In genomic region chr14:75158843-75159614, GRCh38 we compare ENCODE assay signal across 12 cellular contexts. TPM values are rescaled to one million over a fixed set of nuclear protein-coding genes. Genes with fewer than 3 reads are reported as not detected.
DNase-seq lines count a peak whose midpoint lies in the region; ATAC-seq, FAIRE-seq and TF ChIP-seq lines count a peak whose summit lies in the region.
"Had no signal": no experiment of that assay in that cellular context is flagged by ENCODE, and none has a peak within 500 bp of the region (broad histone marks: within the 10 kb centered on the region; RNA-seq: fewer than 3 reads in every experiment).

No MANE protein-coding gene starts in this region.

- TF ChIP-seq CTCF in omental fat pad (IDR thresholded peaks at IDR 0.05) (no peak), SK-N-SH (IDR thresholded peaks at IDR 0.05) (no peak)

- no peaks in the 10 kb centered on the region for H3K4me1 ChIP-seq in SK-N-SH (ENCODE audit: control insufficient read depth in 1 of 2, insufficient read depth in 2 of 2, low read depth in 1 of 2, low read length in 1 of 2)

- peak overlapping the region; percentile 40 for H3K4me3 Mint-ChIP-seq in activated T-helper 17 cell treated with anti-CD3 and anti-CD28 coated beads, Interleukin-2, amount 50 U/mL, for 72 hours
- H3K4me3 Mint-ChIP-seq: mesothelial cell of epicardium had no signal

- no peak overlapping the region for H3K4me2 ChIP-seq in SK-N-SH

- H3K9me2 ChIP-seq in SK-N-SH: no peaks in the 10 kb centered on the region

- POLR2A ChIA-PET in SK-N-SH (lab: Yijun Ruan, JAX): no interaction called here

- peak overlapping the region; percentile 85 for H3K27ac Mint-ChIP-seq in activated T-helper 17 cell treated with anti-CD3 and anti-CD28 coated beads, Interleukin-2, amount 50 U/mL, for 72 hours
- H3K27ac Mint-ChIP-seq: mesothelial cell of epicardium had no signal

- 98% methylated on average over 6 of the region's 6 CpGs for WGBS in SK-N-SH (ENCODE audit: low lambda C conversion rate)

- H3K9me3 Mint-ChIP-seq in activated T-helper 17 cell treated with anti-CD3 and anti-CD28 coated beads, Interleukin-2, amount 50 U/mL, for 72 hours: no peaks in the 10 kb centered on the region
- H3K9me3 Mint-ChIP-seq: mesothelial cell of epicardium had no signal

- no peaks in the 10 kb centered on the region for H3K9me3 ChIP-seq in SK-N-SH

- no peak overlapping the region for H3K4me3 ChIP-seq in SK-N-SH (ENCODE audit: low read depth in 2 of 2, low read length in 1 of 2)

- no peaks in the 10 kb centered on the region for H3K27me3 Mint-ChIP-seq in activated T-helper 17 cell treated with anti-CD3 and anti-CD28 coated beads, Interleukin-2, amount 50 U/mL, for 72 hours

- H3K36me3 Mint-ChIP-seq in activated T-helper 17 cell treated with anti-CD3 and anti-CD28 coated beads, Interleukin-2, amount 50 U/mL, for 72 hours (ENCODE audit: low read depth): peaks cover 43% of the 10 kb centered on the region

- no peaks in the 10 kb centered on the region for H3K27me3 ChIP-seq in SK-N-SH (ENCODE audit: insufficient read depth)

- peaks cover 97% of the 10 kb centered on the region for H3K79me2 ChIP-seq in SK-N-SH (ENCODE audit: insufficient read depth)

- H3K36me3 ChIP-seq in SK-N-SH (replicated peaks in 1 of 2; ENCODE audit: control insufficient read depth in 1 of 2, insufficient read depth in 2 of 2, low read length in 1 of 2): peaks cover 0 to 6% of the 10 kb centered on the region in 2 experiments

- CTCF ChIA-PET in SK-N-SH (lab: Yijun Ruan, JAX): no interaction called here

- no peak for TF ChIP-seq RAD21 in SK-N-SH (IDR thresholded peaks at IDR 0.05; ENCODE audit: low read length)

- ATAC-seq in HG03354 (IDR thresholded peaks at IDR 0.05; ENCODE audit: poor library complexity, severe bottlenecking, unreplicated experiment): peak; percentile 59
- peak; percentile 82 for ATAC-seq in activated T-helper 17 cell treated with anti-CD3 and anti-CD28 coated beads, Interleukin-2, amount 50 U/mL, for 72 hours (replicated peaks)
- ATAC-seq in omental fat pad (ENCODE audit: low FRiP score): peak; percentile 37

- no peak overlapping the region for H3K27ac ChIP-seq in SK-N-SH (ENCODE audit: low read depth in 2 of 2, low read length in 1 of 2)

- no peak overlapping the region for H3K9ac ChIP-seq in SK-N-SH

- FAIRE-seq in GM18507 (lab: Jason Lieb, UNC): peak; percentile 86
- FAIRE-seq: D721Med had no signal

- TF ChIP-seq EP300 in SK-N-SH (IDR thresholded peaks at IDR 0.05; ENCODE audit: borderline replicate concordance in 1 of 2, low read depth in 1 of 2, low read length in 1 of 2): no peak

- peaks cover 44% of the 10 kb centered on the region for H3K4me1 Mint-ChIP-seq in activated T-helper 17 cell treated with anti-CD3 and anti-CD28 coated beads, Interleukin-2, amount 50 U/mL, for 72 hours

- no peak overlapping the region for H2AFZ ChIP-seq in SK-N-SH (ENCODE audit: low read depth)

- peaks cover 86% of the 10 kb centered on the region for H4K20me1 ChIP-seq in SK-N-SH (ENCODE audit: insufficient read depth)

- peaks cover 5% of the 10 kb centered on the region for H3F3A ChIP-seq in SK-N-SH (replicated peaks; ENCODE audit: insufficient read depth)

- peak; percentile 9 for DNase-seq in GM18507 (ENCODE audit: extremely low spot score, insufficient read length, low read depth)
- DNase-seq in omental fat pad (ENCODE audit: low spot score): no peak
- DNase-seq in NCI-H1092 (lab: John Stamatoyannopoulos, UW): no peak
- no peak for DNase-seq in SK-N-SH
- no peak for DNase-seq in stimulated activated CD4-positive, alpha-beta T cell treated with anti-CD3 and anti-CD28 coated beads, Interleukin-15, amount 100 ng/mL, for 24 hours
- DNase-seq: activated CD4-positive, alpha-beta T cell treated with anti-CD3 and anti-CD28 coated beads for 48 hours; NCI-H2171 treated with DMSO at 0.1 percent for 48 hours; SHP77 had no signal

TF ChIP-seq in SK-N-SH, 30 proteins besides CTCF, POLR2A, EP300 and RAD21:
- no peak for TF ChIP-seq REST (IDR thresholded peaks at IDR 0.05; ENCODE audit: low read depth, low read length)
- no peak for TF ChIP-seq ELF1 (IDR thresholded peaks at IDR 0.05)
- no peak for TF ChIP-seq TEAD4 (IDR thresholded peaks at IDR 0.05; ENCODE audit: borderline replicate concordance, insufficient read depth)
- TF ChIP-seq RXRA (IDR thresholded peaks at IDR 0.05; ENCODE audit: borderline replicate concordance, low read depth): no peak
- TF ChIP-seq SIN3A (IDR thresholded peaks at IDR 0.05; ENCODE audit: borderline replicate concordance, low read depth, low read length): no peak
- TF ChIP-seq JUND (IDR thresholded peaks at IDR 0.05): no peak
- TF ChIP-seq FOXJ3 (CRISPR knock-in tag; IDR thresholded peaks at IDR 0.05): no peak
- no peak for TF ChIP-seq TAF1 (IDR thresholded peaks at IDR 0.05; ENCODE audit: borderline replicate concordance, low read depth, low read length)
- TF ChIP-seq RCOR1 (IDR thresholded peaks at IDR 0.05; ENCODE audit: low read length): no peak
- TF ChIP-seq ZBTB33 (IDR thresholded peaks at IDR 0.05; ENCODE audit: borderline replicate concordance, low read depth): no peak
- TF ChIP-seq RFX5 (IDR thresholded peaks at IDR 0.05; ENCODE audit: low read length): no peak
- no peak for TF ChIP-seq EZH2phosphoT487 (IDR thresholded peaks at IDR 0.05; ENCODE audit: borderline replicate concordance, low read depth)

RNA-seq across cellular contexts. Expression of gene TMED10, which starts 17.4 kb away (rescaled TPM):
- total RNA-seq in activated T-helper 17 cell treated with anti-CD3 and anti-CD28 coated beads, Interleukin-2, amount 50 U/mL, for 72 hours: 100 to 1,000 TPM; 142 to 179 TPM
- total RNA-seq in omental fat pad: 100 to 1,000 TPM; 189 to 372 (median 341) TPM
- 168 and 287 TPM in 2 replicates for polyA plus RNA-seq in SK-N-SH (2012; rRNA removed)
- 220 and 236 TPM in 2 replicates for polyA plus RNA-seq in SK-N-SH (2012; cell fraction: cytosol; rRNA removed)
- polyA plus RNA-seq in SK-N-SH (2012; cell fraction: nucleus; rRNA removed): 84.3 and 162 TPM in 2 replicates

RNA-seq across cellular contexts. Expression of gene NEK9, which starts 32.2 kb away (rescaled TPM):
- total RNA-seq in activated T-helper 17 cell treated with anti-CD3 and anti-CD28 coated beads, Interleukin-2, amount 50 U/mL, for 72 hours: 10 to 100 TPM; 49.4 to 52.4 TPM
- 10 to 100 TPM; 40.1 to 68.3 (median 54.8) TPM for total RNA-seq in omental fat pad
- 48.1 and 53.3 TPM in 2 replicates for polyA plus RNA-seq in SK-N-SH (2012; rRNA removed)
- polyA plus RNA-seq in SK-N-SH (2012; cell fraction: cytosol; rRNA removed): 50.2 and 51.3 TPM in 2 replicates
- polyA plus RNA-seq in SK-N-SH (2012; cell fraction: nucleus; rRNA removed): 111 and 119 TPM in 2 replicates
